1 cellular context compared by ENCODE assay signal in genomic region chr7:29291723-29292591, GRCh38.
TF ChIP-seq lines count a peak whose summit lies in the region.

No MANE protein-coding gene starts in this region.

TF ChIP-seq in HepG2, 621 proteins besides CTCF, POLR2A, EP300 and RAD21 (continued from another document):
- no peak for TF ChIP-seq ZNF275 (CRISPR knock-in tag; IDR thresholded peaks at IDR 0.05; ENCODE audit: borderline replicate concordance)
- no peak; the same call in 1 of the 2 replicates for TF ChIP-seq ZNF652 (CRISPR knock-in tag; IDR thresholded peaks at IDR 0.05; ENCODE audit: borderline replicate concordance, low read depth)
- no peak for TF ChIP-seq BCLAF1 (IDR thresholded peaks at IDR 0.05)
- TF ChIP-seq SSRP1 (CRISPR knock-in tag; IDR thresholded peaks at IDR 0.05), result peak; percentile 63
- peak; percentile 82 for TF ChIP-seq ASH2L (IDR thresholded peaks at IDR 0.05; ENCODE audit: insufficient read length, low read depth, low read length)
- TF ChIP-seq ZNF674 (CRISPR knock-in tag; IDR thresholded peaks at IDR 0.05; ENCODE audit: low read depth), result no peak
- TF ChIP-seq NONO (IDR thresholded peaks at IDR 0.05), result no peak
- no peak for TF ChIP-seq NONO (CRISPR knock-in tag; conservative IDR thresholded peaks at IDR 0.05)
- peak; percentile 57; the same call in 1 of the 2 replicates for TF ChIP-seq ZNF205 (CRISPR knock-in tag; IDR thresholded peaks at IDR 0.05)
- no peak for TF ChIP-seq ZNF101 (CRISPR knock-in tag; IDR thresholded peaks at IDR 0.05; ENCODE audit: borderline replicate concordance, low read depth)
